ENCODE assay signal across 1 cellular context in the genomic region with DNA sequence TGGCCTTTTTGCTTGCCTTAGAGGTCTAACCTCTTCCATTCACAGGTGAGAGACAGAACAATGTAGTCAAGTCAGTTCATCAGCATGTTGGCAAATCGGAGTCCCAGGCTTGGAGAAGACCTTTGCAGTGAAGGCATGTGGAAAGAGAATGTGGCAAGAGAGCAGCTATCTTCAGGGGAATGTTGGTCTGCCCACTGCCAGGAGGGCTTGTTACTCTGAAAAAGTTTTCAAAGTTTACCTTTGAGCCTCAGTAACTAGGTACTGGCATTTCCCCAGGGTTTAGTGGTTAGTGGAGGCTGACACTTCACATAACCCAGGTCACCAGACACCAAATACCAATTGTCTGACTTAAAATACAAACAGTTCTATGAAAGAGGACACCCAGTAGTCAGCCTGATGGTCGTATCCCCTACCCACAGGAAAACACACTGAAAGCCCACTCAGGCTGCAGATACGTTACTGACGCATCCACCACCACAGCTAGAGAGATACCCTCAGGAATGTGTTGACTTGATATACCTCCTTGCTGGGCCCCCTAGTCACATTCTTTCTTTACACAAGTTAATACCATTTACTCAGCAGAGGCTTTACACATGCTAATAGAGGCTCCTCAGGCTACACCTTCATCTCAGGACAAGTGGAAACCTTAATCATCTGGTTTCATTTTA.
TF ChIP-seq lines count a peak whose summit lies in the region.

No MANE protein-coding gene starts in this region.

TF ChIP-seq in IMR-90, 13 proteins besides CTCF, POLR2A, EP300 and RAD21 (continued from another document):
- TF ChIP-seq, protein P1, sequence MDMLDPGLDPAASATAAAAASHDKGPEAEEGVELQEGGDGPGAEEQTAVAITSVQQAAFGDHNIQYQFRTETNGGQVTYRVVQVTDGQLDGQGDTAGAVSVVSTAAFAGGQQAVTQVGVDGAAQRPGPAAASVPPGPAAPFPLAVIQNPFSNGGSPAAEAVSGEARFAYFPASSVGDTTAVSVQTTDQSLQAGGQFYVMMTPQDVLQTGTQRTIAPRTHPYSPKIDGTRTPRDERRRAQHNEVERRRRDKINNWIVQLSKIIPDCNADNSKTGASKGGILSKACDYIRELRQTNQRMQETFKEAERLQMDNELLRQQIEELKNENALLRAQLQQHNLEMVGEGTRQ (IDR thresholded peaks at IDR 0.05; ENCODE audit: low read depth, low read length): no peak
- TF ChIP-seq FOS (IDR thresholded peaks at IDR 0.05; ENCODE audit: low read depth, low read length): peak; percentile 83
- TF ChIP-seq CEBPB (IDR thresholded peaks at IDR 0.05; ENCODE audit: low read depth, low read length): peak; percentile 88
- TF ChIP-seq RCOR1 (IDR thresholded peaks at IDR 0.05; ENCODE audit: insufficient replicate concordance, low read length): peak; percentile 57
- peak; percentile 2; the same call in 1 of the 2 replicates for TF ChIP-seq SMC3 (IDR thresholded peaks at IDR 0.05; ENCODE audit: low read depth, low read length)
- TF ChIP-seq MAFK (IDR thresholded peaks at IDR 0.05; ENCODE audit: low read depth, low read length): 0 out of 2 replicates have a peak, but pooled peaks have one; percentile 23
- TF ChIP-seq RFX5 (IDR thresholded peaks at IDR 0.05; ENCODE audit: low read depth, low read length): no peak
TF ChIP-seq in IMR-90: peak in this region for 7.
